ENCODE assay signal across 29 cellular contexts in genomic region chr12:107360472-107360871, GRCh38.
"Had no signal": no experiment of that assay in that cellular context is flagged by ENCODE, and none has a peak within 500 bp of the region (broad histone marks: within the 10 kb centered on the region; RNA-seq: fewer than 3 reads in every experiment).

No MANE protein-coding gene starts in this region.

- H3K4me1 ChIP-seq: esophagus muscularis mucosa, gastrocnemius medialis, left ventricle myocardium inferior, uterus had no signal

- ATAC-seq: activated CD4-positive, alpha-beta T cell treated with anti-CD3 and anti-CD28 coated beads for 36 hours; activated naive CD4-positive, alpha-beta T cell treated with anti-CD3 and anti-CD28 coated beads, Interleukin-2, amount 50 U/mL, for 72 hours; activated T-cell treated with anti-CD3 and anti-CD28 coated beads, Interleukin-2, amount 50 U/mL, for 72 hours; effector memory CD8-positive, alpha-beta T cell; gastrocnemius medialis; stimulated activated memory B cell treated with anti-CD40 and anti-IgM and Interleukin-4, amounts not matched to agents 10 μg/mL and 1 μg/mL and 100 μg/mL, for 72 hours; stimulated activated naive CD8-positive, alpha-beta T cell treated with anti-CD3 and anti-CD28 coated beads, Interleukin-15, amount 100 ng/mL, for 72 hours; WTC11 had no signal

- H3K9me3 ChIP-seq: esophagus muscularis mucosa, gastrocnemius medialis, left ventricle myocardium inferior, neutrophil, uterus had no signal

- H3K4me3 ChIP-seq: coronary artery, esophagus muscularis mucosa, gastrocnemius medialis, hepatocyte, left ventricle myocardium inferior, lung, smooth muscle cell, uterus had no signal

- H3K36me3 ChIP-seq: esophagus muscularis mucosa, gastrocnemius medialis, left ventricle myocardium inferior, neutrophil, uterus had no signal

- H3K27ac ChIP-seq: coronary artery, esophagus muscularis mucosa, gastrocnemius medialis, hepatocyte, left ventricle myocardium inferior, neutrophil, uterus had no signal

- DNase-seq: activated CD4-positive, alpha-beta T cell treated with anti-CD3 and anti-CD28 coated beads for 36 hours; activated CD4-positive, alpha-beta T cell treated with anti-CD3 and anti-CD28 coated beads, Interleukin-2, amount 50 U/mL, for 4 hours; activated naive CD4-positive, alpha-beta T cell; activated T-cell treated with anti-CD3 and anti-CD28 coated beads for 4 hours; activated T-cell treated with anti-CD3 and anti-CD28 coated beads, Interleukin-2, amount 50 U/mL, for 72 hours; effector memory CD8-positive, alpha-beta T cell; gastrocnemius medialis; kidney; left ventricle myocardium inferior; naive B cell; nephron progenitor cell; retina; stimulated activated CD4-positive, alpha-beta T cell treated with anti-CD3 and anti-CD28 coated beads, Interleukin-1b, Interleukin-23, amount 100 ng/mL, for 48 hours; stimulated activated CD4-positive, alpha-beta T cell treated with anti-CD3 and anti-CD28 coated beads, Interleukin-4, amount 100 ng/mL, for 4 hours; stimulated activated CD8-positive, alpha-beta memory T cell treated with anti-CD3 and anti-CD28 coated beads, Interleukin-4, amount 100 ng/mL, for 48 hours; stimulated activated naive CD8-positive, alpha-beta T cell treated with anti-CD3 and anti-CD28 coated beads, Interleukin-15, amount 100 ng/mL, for 72 hours; substantia nigra; SW 1271; T-helper 9 cell; uterus had no signal

- H3K27me3 ChIP-seq: gastrocnemius medialis, hepatocyte, neutrophil, uterus had no signal
